In genomic region chr11:12362857-12363256, GRCh38 we compare ENCODE assay signal across 1 cellular context.
TF ChIP-seq lines count a peak whose summit lies in the region.

No MANE protein-coding gene starts in this region.

TF ChIP-seq in IMR-90, 13 proteins besides CTCF, POLR2A, EP300 and RAD21 (continued from another document):
- TF ChIP-seq CHD1 (IDR thresholded peaks at IDR 0.05; ENCODE audit: low read depth, low read length) (no peak), BHLHE40 (IDR thresholded peaks at IDR 0.05; ENCODE audit: low read depth, low read length) (no peak), RFX5 (IDR thresholded peaks at IDR 0.05; ENCODE audit: low read depth, low read length) (no peak), FOS (IDR thresholded peaks at IDR 0.05; ENCODE audit: low read depth, low read length) (no peak), MAFK (IDR thresholded peaks at IDR 0.05; ENCODE audit: low read depth, low read length) (no peak), SMC3 (IDR thresholded peaks at IDR 0.05; ENCODE audit: low read depth, low read length) (no peak), NFE2L2 (IDR thresholded peaks at IDR 0.05; ENCODE audit: low read depth, low read length) (no peak), MXI1 (IDR thresholded peaks at IDR 0.05; ENCODE audit: borderline replicate concordance, low read depth, low read length) (no peak), ELK1 (IDR thresholded peaks at IDR 0.05; ENCODE audit: borderline replicate concordance, low read depth, low read length) (no peak), MAZ (IDR thresholded peaks at IDR 0.05; ENCODE audit: borderline replicate concordance, low read depth, low read length) (no peak), CEBPB (IDR thresholded peaks at IDR 0.05; ENCODE audit: low read depth, low read length) (no peak), RCOR1 (IDR thresholded peaks at IDR 0.05; ENCODE audit: insufficient replicate concordance, low read length) (no peak)
